In genomic region chr18:8584798-8585197, GRCh38 we compare ENCODE assay signal across 32 cellular contexts.
"Had no signal": no experiment of that assay in that cellular context is flagged by ENCODE, and none has a peak within 500 bp of the region (broad histone marks: within the 10 kb centered on the region; RNA-seq: fewer than 3 reads in every experiment).

No MANE protein-coding gene starts in this region.

- H3K4me3 Mint-ChIP-seq: activated CD4-positive, alpha-beta T cell treated with anti-CD3 and anti-CD28 coated beads, Interleukin-2, amount 10 ng/mL, durations not matched to agents 24 days and 14 days; activated CD8-positive, alpha-beta T cell treated with anti-CD3 and anti-CD28 coated beads, Interleukin-2, amount 10 ng/mL, durations not matched to agents 7 days and 5 days; activated naive CD4-positive, alpha-beta T cell treated with anti-CD3 and anti-CD28 coated beads for 36 hours; activated T-cell treated with anti-CD3 and anti-CD28 coated beads, Interleukin-2, amount 50 U/mL, for 24 hours had no signal

- DNase-seq: activated CD4-positive, alpha-beta T cell treated with anti-CD3 and anti-CD28 coated beads, Interleukin-2, amount 10 ng/mL, durations not matched to agents 24 days and 14 days; activated CD4-positive, alpha-beta T cell treated with anti-CD3 and anti-CD28 coated beads, Interleukin-2, amount 50 U/mL, for 4 hours; activated CD8-positive, alpha-beta T cell treated with anti-CD3 and anti-CD28 coated beads, Interleukin-2, amount 10 ng/mL, durations not matched to agents 7 days and 5 days; activated gamma-delta T cell treated with Interleukin-2 at 50 U/mL for 16 hours; activated naive CD4-positive, alpha-beta T cell treated with anti-CD3 and anti-CD28 coated beads for 36 hours; activated T-cell treated with anti-CD3 and anti-CD28 coated beads, Interleukin-2, amount 50 U/mL, for 24 hours; adrenal gland; caudate nucleus; Kasumi-1; KBM-7; MG63; NCI-H1048; NCI-H1105 treated with DMSO at 0.1 percent for 48 hours; NCI-H1436; NCI-H1694; NCI-H1930; NCI-H345; NCI-H524 treated with DMSO at 0.1 percent for 48 hours; NK-92 treated with Interleukin-12 subunit alpha and Interleukin-12 subunit beta, amount 100 ng/mL, for 24 hours; PC-3; Peyer's patch; RPMI8226; SHP77 treated with DMSO at 0.1 percent for 48 hours; SK-N-SH; SW 1271; T-helper 1 cell; T1000; WERI-Rb-1 had no signal

- H3K4me3 ChIP-seq: adrenal gland, MG63, Peyer's patch, SJSA1 had no signal

- H3K4me2 ChIP-seq: SK-N-SH had no signal

- H3K9ac ChIP-seq: SK-N-SH had no signal

- H3K4me1 Mint-ChIP-seq: activated CD4-positive, alpha-beta T cell treated with anti-CD3 and anti-CD28 coated beads, Interleukin-2, amount 10 ng/mL, durations not matched to agents 24 days and 14 days had no signal

- H3K4me1 ChIP-seq: adrenal gland, Peyer's patch, SJSA1 had no signal

- H3K9me3 ChIP-seq: adrenal gland, MG63, Peyer's patch, SJSA1, SK-N-SH had no signal

- H3K9me3 Mint-ChIP-seq: activated naive CD4-positive, alpha-beta T cell treated with anti-CD3 and anti-CD28 coated beads for 36 hours; activated T-helper 2 cell treated with anti-CD3 and anti-CD28 coated beads, Interferon-gamma antibody, Interleukin-2, Interleukin-4, amounts not matched to agents 10 μg/mL and 5 μg/mL and 100 μg/mL, durations not matched to agents 14 hours and 24 hours and 36 hours had no signal

- H3K36me3 ChIP-seq: adrenal gland, MG63, Peyer's patch, SJSA1, WERI-Rb-1 had no signal

- H3K27ac ChIP-seq: adrenal gland, Peyer's patch, SJSA1, WERI-Rb-1 had no signal

- H3K27me3 ChIP-seq: adrenal gland, MG63, Peyer's patch had no signal

- ATAC-seq: activated CD8-positive, alpha-beta T cell treated with anti-CD3 and anti-CD28 coated beads, Interleukin-2, amount 10 ng/mL, durations not matched to agents 7 days and 5 days; activated naive CD4-positive, alpha-beta T cell treated with anti-CD3 and anti-CD28 coated beads, Interleukin-2, amount 50 U/mL, for 72 hours; PC-3 had no signal

- H3K36me3 Mint-ChIP-seq: brain had no signal

- H3K27ac Mint-ChIP-seq: activated CD4-positive, alpha-beta T cell treated with anti-CD3 and anti-CD28 coated beads, Interleukin-2, amount 10 ng/mL, durations not matched to agents 24 days and 14 days; activated CD8-positive, alpha-beta T cell treated with anti-CD3 and anti-CD28 coated beads, Interleukin-2, amount 10 ng/mL, durations not matched to agents 7 days and 5 days; activated naive CD4-positive, alpha-beta T cell treated with anti-CD3 and anti-CD28 coated beads for 36 hours; activated naive CD4-positive, alpha-beta T cell treated with anti-CD3 and anti-CD28 coated beads, Interleukin-2, amount 50 U/mL, for 72 hours; activated T-cell treated with anti-CD3 and anti-CD28 coated beads, Interleukin-2, amount 50 U/mL, for 24 hours; activated T-helper 2 cell treated with anti-CD3 and anti-CD28 coated beads, Interferon-gamma antibody, Interleukin-2, Interleukin-4, amounts not matched to agents 10 μg/mL and 5 μg/mL and 100 μg/mL, durations not matched to agents 14 hours and 24 hours and 36 hours; brain had no signal

- H3K9me2 ChIP-seq: SK-N-SH had no signal
